Comparison of ENCODE assay signal across 13 cellular contexts in genomic region chr2:190635781-190636180, GRCh38. TPM values are rescaled to one million over a fixed set of nuclear protein-coding genes. Genes with fewer than 3 reads are reported as not detected.
DNase-seq lines count a peak whose midpoint lies in the region; ATAC-seq and TF ChIP-seq lines count a peak whose summit lies in the region.
"Had no signal": no experiment of that assay in that cellular context is flagged by ENCODE, and none has a peak within 500 bp of the region (broad histone marks: within the 10 kb centered on the region; RNA-seq: fewer than 3 reads in every experiment).

No MANE protein-coding gene starts in this region.

- H3K4me3 ChIP-seq in OCI-LY3 (ENCODE audit: low read length) (no peak overlapping the region), endodermal cell (ENCODE audit: low read length) (no peak overlapping the region)
- H3K4me3 ChIP-seq: BLaER1 treated with 17β-estradiol and CSF1 and Interleukin-3, amounts not matched to agents 10 nM and 100 nM had no signal

- no peaks in the 10 kb centered on the region for H3K79me2 ChIP-seq in OCI-LY3 (ENCODE audit: low read length)

- no peaks in the 10 kb centered on the region for H4K20me1 ChIP-seq in OCI-LY3 (ENCODE audit: insufficient read depth, low read length)
- H4K20me1 ChIP-seq: BLaER1 treated with 17β-estradiol and CSF1 and Interleukin-3, amounts not matched to agents 10 nM and 100 nM had no signal

- no peaks in the 10 kb centered on the region for H3K36me3 ChIP-seq in OCI-LY3 (replicated peaks; ENCODE audit: low read depth, low read length)
- no peaks in the 10 kb centered on the region for H3K36me3 ChIP-seq in endodermal cell (ENCODE audit: control insufficient read depth, insufficient read depth, low read length)
- H3K36me3 ChIP-seq: BLaER1 treated with 17β-estradiol and CSF1 and Interleukin-3, amounts not matched to agents 10 nM and 100 nM had no signal

- TF ChIP-seq CTCF in OCI-LY3 (IDR thresholded peaks at IDR 0.05; ENCODE audit: low read depth, low read length) (peak; percentile 46), endodermal cell (conservative IDR thresholded peaks at IDR 0.05) (peak; percentile 15)

- peak overlapping the region; percentile 33 for H3K4me2 ChIP-seq in OCI-LY3 (ENCODE audit: low read length)

- H3K4me1 ChIP-seq in OCI-LY3 (ENCODE audit: low read length) (peaks cover 20% of the 10 kb centered on the region), endodermal cell (ENCODE audit: control insufficient read depth, insufficient read depth, low read length) (peaks cover 14% of the 10 kb centered on the region)

- ATAC-seq in GM19324 (IDR thresholded peaks at IDR 0.05; ENCODE audit: low FRiP score, unreplicated experiment) (no peak), GM18502 (IDR thresholded peaks at IDR 0.05; ENCODE audit: poor library complexity, unreplicated experiment) (no peak)

- no peak overlapping the region for H3K4me3 Mint-ChIP-seq in endodermal cell
- H3K4me3 Mint-ChIP-seq: neural crest cell had no signal

- H3K27ac ChIP-seq in OCI-LY3 (ENCODE audit: low read length) (no peak overlapping the region), endodermal cell (ENCODE audit: low read depth, low read length) (no peak overlapping the region)

- H3K27me3 ChIP-seq in OCI-LY3 (ENCODE audit: low read depth, low read length) (no peaks in the 10 kb centered on the region), endodermal cell (ENCODE audit: control insufficient read depth, insufficient read depth, low read length, poor library complexity, severe bottlenecking) (no peaks in the 10 kb centered on the region)
- H3K27me3 ChIP-seq: BLaER1 treated with 17β-estradiol and CSF1 and Interleukin-3, amounts not matched to agents 10 nM and 100 nM had no signal

- peak; percentile 9 for DNase-seq in stimulated activated CD4-positive, alpha-beta T cell treated with anti-CD3 and anti-CD28 coated beads, Interleukin-4, amount 100 ng/mL, for 24 hours
- no peak for DNase-seq in stimulated activated CD4-positive, alpha-beta T cell treated with anti-CD3 and anti-CD28 coated beads, Interleukin-12 subunit alpha, Interleukin-12 subunit beta, amount 100 ng/mL, for 4 hours
- DNase-seq in endodermal cell (no peak), NCI-H2081 treated with DMSO at 0.1 percent for 48 hours (lab: John Stamatoyannopoulos, UW) (no peak), hippocampal formation (lab: John Stamatoyannopoulos, UW) (no peak)
- DNase-seq: KBM-7; SHP77; stimulated activated CD8-positive, alpha-beta memory T cell treated with anti-CD3 and anti-CD28 coated beads, Interleukin-4, amount 100 ng/mL, for 48 hours had no signal

- peaks cover 27% of the 10 kb centered on the region for H3K4me1 Mint-ChIP-seq in endodermal cell

- H2AFZ ChIP-seq in OCI-LY3 (ENCODE audit: low read depth, low read length), result no peak overlapping the region

- H3K27ac Mint-ChIP-seq in endodermal cell, result no peak overlapping the region

- H3K9ac ChIP-seq in OCI-LY3 (ENCODE audit: low read length), result no peak overlapping the region
- H3K9ac ChIP-seq in endodermal cell (ENCODE audit: extremely low read depth, low read length, poor library complexity, severe bottlenecking), result no peak overlapping the region

- H3K9me3 Mint-ChIP-seq in endodermal cell, result no peaks in the 10 kb centered on the region
- H3K9me3 Mint-ChIP-seq: neural crest cell had no signal

- 94 to 100% methylated on average over 1 to 4 of the region's 4 CpGs for WGBS in endodermal cell (ENCODE audit: insufficient coverage in 1 of 2, insufficient read length in 1 of 2), 2 experiments

- H3K9me3 ChIP-seq in OCI-LY3 (ENCODE audit: insufficient read depth, low read length) (no peaks in the 10 kb centered on the region), endodermal cell (ENCODE audit: control insufficient read depth, low read length) (no peaks in the 10 kb centered on the region)
- H3K9me3 ChIP-seq: BLaER1 treated with 17β-estradiol and CSF1 and Interleukin-3, amounts not matched to agents 10 nM and 100 nM had no signal

- no peaks in the 10 kb centered on the region for H3K27me3 Mint-ChIP-seq in endodermal cell (ENCODE audit: insufficient read depth)

- no peaks in the 10 kb centered on the region for H3K36me3 Mint-ChIP-seq in endodermal cell (ENCODE audit: low read depth)

RNA-seq across cellular contexts. Expression of gene NAB1, which starts 13.1 kb away (rescaled TPM):
- total RNA-seq in endodermal cell, result 10 to 100 TPM; 21.7 to 36.1 TPM
- polyA plus RNA-seq in endodermal cell (2013, experiment 1 of 2), result 41.1 TPM
- polyA plus RNA-seq in endodermal cell (2013, experiment 2 of 2), result 42.3 TPM
